In the genomic region with DNA sequence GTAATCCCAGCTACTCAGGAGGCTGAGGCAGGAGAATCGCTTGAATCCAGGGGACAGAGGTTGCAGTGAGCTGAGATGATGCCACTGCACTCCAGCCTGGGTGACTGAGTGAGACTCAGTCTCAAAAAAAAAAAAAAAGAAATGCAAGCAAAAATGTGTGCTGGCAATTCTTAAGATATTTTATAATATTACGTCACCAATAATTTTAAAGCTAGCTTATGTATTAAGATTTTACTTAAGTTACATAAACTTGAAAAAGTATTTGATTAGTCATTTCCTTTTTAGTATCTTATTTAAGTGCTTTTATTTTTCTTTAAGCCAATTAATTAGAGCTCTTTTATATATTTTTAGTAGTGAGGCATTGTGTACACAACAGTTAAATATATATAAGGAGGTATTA, we compare ENCODE assay signal across 2 cellular contexts. TPM values are rescaled to one million over a fixed set of nuclear protein-coding genes. Genes with fewer than 3 reads are reported as not detected.
"Had no signal": no experiment of that assay in that cellular context is flagged by ENCODE, and none has a peak within 500 bp of the region (broad histone marks: within the 10 kb centered on the region; RNA-seq: fewer than 3 reads in every experiment).

No MANE protein-coding gene starts in this region.

RNA-seq across cellular contexts. Expression of a gene that starts 48.5 kb away (rescaled TPM):
- total RNA-seq: G401, GM12878 had no signal
